ENCODE assay signal across 25 cellular contexts in genomic region chr18:3424280-3424890, GRCh38. TPM values are rescaled to one million over a fixed set of nuclear protein-coding genes. Genes with fewer than 3 reads are reported as not detected.
DNase-seq lines count a peak whose midpoint lies in the region; ATAC-seq and TF ChIP-seq lines count a peak whose summit lies in the region.
"Had no signal": no experiment of that assay in that cellular context is flagged by ENCODE, and none has a peak within 500 bp of the region (broad histone marks: within the 10 kb centered on the region; RNA-seq: fewer than 3 reads in every experiment).

No MANE protein-coding gene starts in this region.

- no peaks in the 10 kb centered on the region for H3K9me3 ChIP-seq in upper lobe of right lung
- H3K9me3 ChIP-seq: ovary, right lobe of liver had no signal

- H3K27me3 ChIP-seq in upper lobe of right lung = no peaks in the 10 kb centered on the region
- H3K27me3 ChIP-seq: ovary, right lobe of liver, uterus had no signal

- peak; percentile 55 for DNase-seq in MV-4-11 (lab: John Stamatoyannopoulos, UW)
- DNase-seq in SKM-1 (lab: John Stamatoyannopoulos, UW; ENCODE audit: unreplicated experiment) = peak; percentile 53
- DNase-seq in iris pigment epithelial cell (ENCODE audit: low read depth) = peak; percentile 42
- no peak for DNase-seq in upper lobe of right lung
- no peak for DNase-seq in T1000 (lab: John Stamatoyannopoulos, UW)
- DNase-seq in RPMI8226 = no peak
- no peak for DNase-seq in stimulated activated CD4-positive, alpha-beta T cell treated with anti-CD3 and anti-CD28 coated beads, Interleukin-15, amount 100 ng/mL, for 24 hours
- DNase-seq: activated CD4-positive, alpha-beta T cell treated with anti-CD3 and anti-CD28 coated beads for 4 hours; activated effector memory CD4-positive, alpha-beta T cell treated with anti-CD3 and anti-CD28 coated beads, Interleukin-2, amount 50 U/mL, for 16 hours; activated naive CD8-positive, alpha-beta T cell treated with anti-CD3 and anti-CD28 coated beads for 36 hours; CD4-positive, CD25-positive, alpha-beta regulatory T cell; dermis blood vessel endothelial cell; left ventricle myocardium inferior; NCI-H1092 treated with DMSO at 0.1 percent for 48 hours; NCI-H1930; NCI-H526; ovary; right lobe of liver; stimulated activated CD4-positive, alpha-beta T cell treated with anti-CD3 and anti-CD28 coated beads, Interleukin-12 subunit alpha, Interleukin-12 subunit beta, amount 100 ng/mL, for 4 hours; stimulated activated CD4-positive, alpha-beta T cell treated with anti-CD3 and anti-CD28 coated beads, Interleukin-4, amount 100 ng/mL, for 4 hours; stimulated activated naive B cell treated with anti-CD40 and anti-IgM and Interleukin-4, amounts not matched to agents 10 μg/mL and 1 μg/mL and 100 μg/mL, for 72 hours; uterus had no signal

- TF ChIP-seq CTCF in upper lobe of right lung (IDR thresholded peaks at IDR 0.05) = no peak

- no peaks in the 10 kb centered on the region for H3K4me1 ChIP-seq in upper lobe of right lung
- H3K4me1 ChIP-seq: left ventricle myocardium inferior, right lobe of liver, uterus had no signal

- H3K4me3 ChIP-seq in upper lobe of right lung = no peak overlapping the region
- H3K4me3 ChIP-seq: GM23338, left ventricle myocardium inferior, ovary, right lobe of liver, uterus had no signal

- intact Hi-C loops in upper lobe of right lung (cut with DNase I) = no loop called here

- no peaks in the 10 kb centered on the region for H3K36me3 ChIP-seq in upper lobe of right lung
- H3K36me3 ChIP-seq: left ventricle myocardium inferior, ovary, right lobe of liver, uterus had no signal

- no peak overlapping the region for H3K27ac ChIP-seq in upper lobe of right lung
- H3K27ac ChIP-seq: HL-60, left ventricle myocardium inferior, ovary, right lobe of liver, uterus had no signal

- ATAC-seq in upper lobe of right lung = peak; percentile 42
- ATAC-seq: GM23338, SK-N-SH treated with all-trans-retinoic acid at 6 μM for 48 hours had no signal

RNA-seq across cellular contexts. Expression of gene TGIF1, which starts 25.6 kb away (rescaled TPM):
- 48.4 TPM for total RNA-seq in upper lobe of right lung

Comparison
In these comparisons a context has a peak if more than half of its experiments do, and no peak if none do; other contexts are left out.
1. DNase-seq: peak in MV-4-11 (single experiment), SKM-1 (single experiment) and iris pigment epithelial cell (single experiment); none in upper lobe of right lung (single experiment), T1000 (single experiment), RPMI8226 (single experiment) and stimulated activated CD4-positive, alpha-beta T cell treated with anti-CD3 and anti-CD28 coated beads, Interleukin-15, amount 100 ng/mL, for 24 hours (single experiment).